Comparison of ENCODE assay signal across 2 cellular contexts in genomic region chrX:64394059-64394873, GRCh38.
TF ChIP-seq lines count a peak whose summit lies in the region.

No MANE protein-coding gene starts in this region.

TF ChIP-seq in liver, 16 proteins besides CTCF, POLR2A, EP300 and RAD21:
- TF ChIP-seq TAF1 (conservative IDR thresholded peaks at IDR 0.05): no peak

TF ChIP-seq in HepG2, 621 proteins besides CTCF, POLR2A, EP300 and RAD21:
- TF ChIP-seq HNRNPUL1 (IDR thresholded peaks at IDR 0.05; ENCODE audit: low read depth, low read length): no peak
- TF ChIP-seq ZNF34 (CRISPR knock-in tag; IDR thresholded peaks at IDR 0.05; ENCODE audit: borderline replicate concordance): no peak
- TF ChIP-seq ZNF597 (CRISPR knock-in tag; IDR thresholded peaks at IDR 0.05): no peak
- TF ChIP-seq ZMAT3 (CRISPR knock-in tag; conservative IDR thresholded peaks at IDR 0.05): no peak
- TF ChIP-seq ARNT (IDR thresholded peaks at IDR 0.05): no peak
- TF ChIP-seq FOXM1 (CRISPR knock-in tag; IDR thresholded peaks at IDR 0.05): no peak
- TF ChIP-seq ARNT2 (CRISPR knock-in tag; IDR thresholded peaks at IDR 0.05; ENCODE audit: low read depth): no peak
- TF ChIP-seq DZIP1 (CRISPR knock-in tag; IDR thresholded peaks at IDR 0.05): no peak
- no peak for TF ChIP-seq ZNF333 (CRISPR knock-in tag; IDR thresholded peaks at IDR 0.05; ENCODE audit: borderline replicate concordance)
- no peak for TF ChIP-seq HOXA9 (CRISPR knock-in tag; IDR thresholded peaks at IDR 0.05; ENCODE audit: borderline replicate concordance)
- no peak for TF ChIP-seq ADNP (CRISPR knock-in tag; IDR thresholded peaks at IDR 0.05)
- no peak for TF ChIP-seq ZNF576 (CRISPR knock-in tag; IDR thresholded peaks at IDR 0.05)
- TF ChIP-seq ZNF136 (CRISPR knock-in tag; IDR thresholded peaks at IDR 0.05; ENCODE audit: low read depth): no peak
- no peak for TF ChIP-seq ZNF562 (CRISPR knock-in tag; IDR thresholded peaks at IDR 0.05; ENCODE audit: borderline replicate concordance)
- TF ChIP-seq ZNF660 (CRISPR knock-in tag; IDR thresholded peaks at IDR 0.05; ENCODE audit: borderline replicate concordance, low read depth): no peak
- TF ChIP-seq ATF7 (IDR thresholded peaks at IDR 0.05): no peak
- TF ChIP-seq ATF7 (CRISPR knock-in tag; IDR thresholded peaks at IDR 0.05): no peak
- TF ChIP-seq ARNTL (CRISPR knock-in tag; IDR thresholded peaks at IDR 0.05): no peak
- TF ChIP-seq ATRX (CRISPR knock-in tag; IDR thresholded peaks at IDR 0.05; ENCODE audit: borderline replicate concordance): no peak
